In genomic region chr6:33417903-33418689, GRCh38 we compare ENCODE assay signal across 1 cellular context.
TF ChIP-seq lines count a peak whose summit lies in the region.

TSS of gene CUTA (minus strand) at chr6:33418107. CDS start at chr6:33418000, 107 bp downstream.

TF ChIP-seq in HepG2, 621 proteins besides CTCF, POLR2A, EP300 and RAD21 (continued from another document and continues in another):
- TF ChIP-seq HBP1 (CRISPR knock-in tag; IDR thresholded peaks at IDR 0.05; ENCODE audit: low read depth) (peak; percentile 77; the same call in 1 of the 2 replicates), ZNF414 (CRISPR knock-in tag; IDR thresholded peaks at IDR 0.05) (peak; percentile 63; the same call in 1 of the 2 replicates), TRIM24 (CRISPR knock-in tag; IDR thresholded peaks at IDR 0.05) (no peak), TGIF2 (CRISPR knock-in tag; IDR thresholded peaks at IDR 0.05) (peak; percentile 97), MLXIP (CRISPR knock-in tag; IDR thresholded peaks at IDR 0.05; ENCODE audit: borderline replicate concordance) (0 out of 2 replicates have a peak, but pooled peaks have one; percentile 26), MAX (IDR thresholded peaks at IDR 0.05) (peak; percentile 99), ZFP62 (CRISPR knock-in tag; IDR thresholded peaks at IDR 0.05) (no peak), ZNF883 (CRISPR knock-in tag; IDR thresholded peaks at IDR 0.05; ENCODE audit: not compliant biosample characterization) (peak; percentile 96), CBX1 (IDR thresholded peaks at IDR 0.05; ENCODE audit: low read depth) (no peak), ATF2 (CRISPR knock-in tag; IDR thresholded peaks at IDR 0.05) (peak; percentile 90), SIX4 (CRISPR knock-in tag; IDR thresholded peaks at IDR 0.05) (peak; percentile 90; the same call in 1 of the 2 replicates), ZBTB37 (CRISPR knock-in tag; IDR thresholded peaks at IDR 0.05) (no peak), THAP8 (CRISPR knock-in tag; IDR thresholded peaks at IDR 0.05; ENCODE audit: borderline replicate concordance) (peak; percentile 100), SSRP1 (CRISPR knock-in tag; IDR thresholded peaks at IDR 0.05) (peak; percentile 84; the same call in 1 of the 2 replicates), DZIP1 (CRISPR knock-in tag; IDR thresholded peaks at IDR 0.05) (peak; percentile 66; the same call in 1 of the 2 replicates), ZNF503 (CRISPR knock-in tag; IDR thresholded peaks at IDR 0.05) (peak; percentile 86), ZNF746 (CRISPR knock-in tag; IDR thresholded peaks at IDR 0.05) (no peak), FOXO1 (CRISPR knock-in tag; IDR thresholded peaks at IDR 0.05) (peak; percentile 17; the same call in 1 of the 2 replicates), ZNF383 (CRISPR knock-in tag; IDR thresholded peaks at IDR 0.05; ENCODE audit: borderline replicate concordance) (0 out of 2 replicates have a peak, but pooled peaks have one; percentile 64), RBM39 (IDR thresholded peaks at IDR 0.05; ENCODE audit: low read depth, low read length, poor library complexity, severe bottlenecking) (peak; percentile 64), ERF (CRISPR knock-in tag; IDR thresholded peaks at IDR 0.05) (peak; percentile 90), CBFB (CRISPR knock-in tag; IDR thresholded peaks at IDR 0.05) (peak; percentile 60), ZNF776 (CRISPR knock-in tag; IDR thresholded peaks at IDR 0.05) (no peak; the same call in 1 of the 2 replicates), RFX1 (IDR thresholded peaks at IDR 0.05) (peak; percentile 41; the same call in 1 of the 2 replicates), ZNF577 (CRISPR knock-in tag; IDR thresholded peaks at IDR 0.05; ENCODE audit: borderline replicate concordance, low read depth) (0 out of 2 replicates have a peak, but pooled peaks have one; percentile 88), TOE1 (CRISPR knock-in tag; IDR thresholded peaks at IDR 0.05) (no peak; the same call in 1 of the 2 replicates), ZNF687 (CRISPR knock-in tag; IDR thresholded peaks at IDR 0.05) (peak; percentile 100), MXD1 (CRISPR knock-in tag; IDR thresholded peaks at IDR 0.05) (peak; percentile 93; the same call in 1 of the 2 replicates), CENPBD1 (CRISPR knock-in tag; IDR thresholded peaks at IDR 0.05; ENCODE audit: borderline replicate concordance, low read depth) (no peak; the same call in 1 of the 2 replicates), ZNF580 (CRISPR knock-in tag; IDR thresholded peaks at IDR 0.05; ENCODE audit: borderline replicate concordance, low read depth) (peak; percentile 93), TCF7L2 (IDR thresholded peaks at IDR 0.05; ENCODE audit: low read depth, low read length) (no peak), SIN3B (IDR thresholded peaks at IDR 0.05; ENCODE audit: low read length) (no peak; the same call in 1 of the 2 replicates), THYN1 (CRISPR knock-in tag; IDR thresholded peaks at IDR 0.05; ENCODE audit: borderline replicate concordance, low read depth) (no peak)
